ENCODE assay signal across 14 cellular contexts in genomic region chr4:146844761-146845160, GRCh38.
DNase-seq lines count a peak whose midpoint lies in the region.
"Had no signal": no experiment of that assay in that cellular context is flagged by ENCODE, and none has a peak within 500 bp of the region (broad histone marks: within the 10 kb centered on the region; RNA-seq: fewer than 3 reads in every experiment).

No MANE protein-coding gene starts in this region.

- no peak overlapping the region for H2BK12ac ChIP-seq in neuronal stem cell (ENCODE audit: low read length)

- no peaks in the 10 kb centered on the region for H3K36me3 Mint-ChIP-seq in activated CD4-positive, alpha-beta T cell treated with anti-CD3 and anti-CD28 coated beads, Interleukin-2, amount 10 ng/mL, durations not matched to agents 7 days and 5 days (ENCODE audit: low read depth)
- H3K36me3 Mint-ChIP-seq: CD14-positive monocyte; CD4-positive, alpha-beta memory T cell; IgD-negative memory B cell had no signal

- H3K9me3 Mint-ChIP-seq in activated CD4-positive, alpha-beta T cell treated with anti-CD3 and anti-CD28 coated beads, Interleukin-2, amount 10 ng/mL, durations not matched to agents 7 days and 5 days, result no peaks in the 10 kb centered on the region
- H3K9me3 Mint-ChIP-seq: IgD-negative memory B cell had no signal

- 8 to 9% methylated on average over 4 of the region's 4 CpGs for WGBS in ectodermal cell, 2 experiments
- WGBS in neuronal stem cell (ENCODE audit: extremely low coverage in 2 of 2, insufficient read length in 2 of 2, insufficient replicate concordance in 1 of 2), 2 donors, result no CpG with 5 or more reads among the region's 4 CpGs

- no peak overlapping the region for H3K9ac ChIP-seq in neuronal stem cell (ENCODE audit: low read depth, low read length, poor library complexity)
- H3K9ac ChIP-seq: BLaER1 had no signal

- H3K27ac Mint-ChIP-seq in activated CD4-positive, alpha-beta T cell treated with anti-CD3 and anti-CD28 coated beads, Interleukin-2, amount 10 ng/mL, durations not matched to agents 7 days and 5 days, result no peak overlapping the region
- H3K27ac Mint-ChIP-seq: CD14-positive monocyte; CD4-positive, alpha-beta memory T cell; IgD-negative memory B cell had no signal

- peak overlapping the region; percentile 45 for H2AFZ ChIP-seq in neuronal stem cell (ENCODE audit: low read length)

- H3K4me3 ChIP-seq in ectodermal cell (ENCODE audit: insufficient read depth, low read depth, low read length) (no peak overlapping the region), neuronal stem cell (ENCODE audit: low read length in 2 of 2) (no peak overlapping the region)
- H3K4me3 ChIP-seq: BLaER1, HAP-1 had no signal

- H3K4me1 Mint-ChIP-seq in activated CD4-positive, alpha-beta T cell treated with anti-CD3 and anti-CD28 coated beads, Interleukin-2, amount 10 ng/mL, durations not matched to agents 7 days and 5 days, result no peaks in the 10 kb centered on the region
- H3K4me1 Mint-ChIP-seq: CD14-positive monocyte; CD4-positive, alpha-beta memory T cell; IgD-negative memory B cell had no signal

- DNase-seq in iPS-NIHi11 (ENCODE audit: low spot score) (peak; percentile 10), neuronal stem cell (ENCODE audit: low spot score) (peak; percentile 35), midbrain (lab: John Stamatoyannopoulos, UW) (no peak), RPMI8226 (no peak)
- DNase-seq in activated CD4-positive, alpha-beta T cell treated with anti-CD3 and anti-CD28 coated beads, Interleukin-2, amount 10 ng/mL, durations not matched to agents 7 days and 5 days, result no peak
- DNase-seq: CD4-positive, alpha-beta memory T cell; DMS153; DMS79; GDM1 had no signal

- H3K27me3 ChIP-seq in ectodermal cell (ENCODE audit: control insufficient read depth, insufficient read depth, low read length, poor library complexity, severe bottlenecking) (no peaks in the 10 kb centered on the region), neuronal stem cell (ENCODE audit: control insufficient read depth in 3 of 3, insufficient read depth in 3 of 3, low read depth in 1 of 3, low read length in 3 of 3) (no peaks in the 10 kb centered on the region)
- H3K27me3 ChIP-seq: BLaER1 had no signal

- H2AK5ac ChIP-seq in neuronal stem cell (ENCODE audit: low read depth, low read length), result no peak overlapping the region

- H3K4me1 ChIP-seq in ectodermal cell (ENCODE audit: control insufficient read depth, insufficient read depth, low read length) (peaks cover 6% of the 10 kb centered on the region), neuronal stem cell (ENCODE audit: control insufficient read depth in 2 of 2, insufficient read depth in 1 of 2, low read depth in 1 of 2, low read length in 2 of 2) (peaks cover 0 to 3% of the 10 kb centered on the region in 2 donors)
- H3K4me1 ChIP-seq: BLaER1, HAP-1 had no signal

- no peaks in the 10 kb centered on the region for H3K27me3 Mint-ChIP-seq in activated CD4-positive, alpha-beta T cell treated with anti-CD3 and anti-CD28 coated beads, Interleukin-2, amount 10 ng/mL, durations not matched to agents 7 days and 5 days
- H3K27me3 Mint-ChIP-seq: IgD-negative memory B cell had no signal

- H3K4me2 ChIP-seq in neuronal stem cell (ENCODE audit: insufficient read depth, low read length, poor library complexity, severe bottlenecking), result no peak overlapping the region
- H3K4me2 ChIP-seq: BLaER1 had no signal

- H2BK15ac ChIP-seq in neuronal stem cell (ENCODE audit: low read length), result no peak overlapping the region

- no peak overlapping the region for H2BK5ac ChIP-seq in neuronal stem cell (ENCODE audit: low read length)

- H3K36me3 ChIP-seq in ectodermal cell (ENCODE audit: control insufficient read depth, insufficient read depth, low read length) (no peaks in the 10 kb centered on the region), neuronal stem cell (replicated peaks in 1 of 2; ENCODE audit: control insufficient read depth in 2 of 2, insufficient read depth in 2 of 2, low read length in 2 of 2) (no peaks in the 10 kb centered on the region)
- H3K36me3 ChIP-seq: BLaER1, HAP-1 had no signal

- H3K9me3 ChIP-seq in ectodermal cell (ENCODE audit: control insufficient read depth, low read length) (no peaks in the 10 kb centered on the region), neuronal stem cell (replicated peaks in 1 of 2; ENCODE audit: control insufficient read depth in 2 of 2, insufficient read depth in 1 of 2, low read depth in 1 of 2, low read length in 2 of 2) (no peaks in the 10 kb centered on the region)
- H3K9me3 ChIP-seq: BLaER1, HAP-1 had no signal

- POLR2A ChIA-PET in activated CD4-positive, alpha-beta T cell treated with anti-CD3 and anti-CD28 coated beads, Interleukin-2, amount 10 ng/mL, durations not matched to agents 7 days and 5 days (lab: Charles Lee), result no interaction called here

- CTCF ChIA-PET in activated CD4-positive, alpha-beta T cell treated with anti-CD3 and anti-CD28 coated beads, Interleukin-2, amount 10 ng/mL, durations not matched to agents 7 days and 5 days (lab: Charles Lee), result no interaction called here

- no peak overlapping the region for H3K23ac ChIP-seq in neuronal stem cell (ENCODE audit: low read depth, low read length, poor library complexity)

- no peak overlapping the region for H3K4me3 Mint-ChIP-seq in activated CD4-positive, alpha-beta T cell treated with anti-CD3 and anti-CD28 coated beads, Interleukin-2, amount 10 ng/mL, durations not matched to agents 7 days and 5 days
- H3K4me3 Mint-ChIP-seq: CD14-positive monocyte; CD4-positive, alpha-beta memory T cell; IgD-negative memory B cell had no signal

- peak overlapping the region; percentile 2 for H3K27ac ChIP-seq in ectodermal cell (ENCODE audit: insufficient read depth, low read depth, low read length, poor library complexity, severe bottlenecking)
- peak overlapping the region; percentile 49 for H3K27ac ChIP-seq in neuronal stem cell (replicated peaks; ENCODE audit: low read length)
- H3K27ac ChIP-seq: BLaER1 had no signal

- H2BK120ac ChIP-seq in neuronal stem cell (ENCODE audit: low read depth, low read length), result no peak overlapping the region

- H4K91ac ChIP-seq in neuronal stem cell (ENCODE audit: low read depth, low read length, poor library complexity), result no peak overlapping the region

- no peak overlapping the region for H3K4ac ChIP-seq in neuronal stem cell (ENCODE audit: low read length)

- H3K14ac ChIP-seq in neuronal stem cell (ENCODE audit: low read length), result no peak overlapping the region

- H3K79me1 ChIP-seq in neuronal stem cell (ENCODE audit: low read depth, low read length), result no peaks in the 10 kb centered on the region

- no peak overlapping the region for H4K8ac ChIP-seq in neuronal stem cell (ENCODE audit: low read depth, low read length)

- no peak overlapping the region for H3K18ac ChIP-seq in neuronal stem cell (ENCODE audit: low read length)

Comparison
In these comparisons a context has a peak if more than half of its experiments do, and no peak if none do; other contexts are left out.
1. DNase-seq: peak in iPS-NIHi11 (single experiment) and neuronal stem cell (single experiment); none in activated CD4-positive, alpha-beta T cell treated with anti-CD3 and anti-CD28 coated beads, Interleukin-2, amount 10 ng/mL, durations not matched to agents 7 days and 5 days (single experiment), midbrain (single experiment) and RPMI8226 (single experiment).